Comparison of ENCODE assay signal across 8 cellular contexts in genomic region chr1:9874959-9875635, GRCh38. TPM values are rescaled to one million over a fixed set of nuclear protein-coding genes. Genes with fewer than 3 reads are reported as not detected.
DNase-seq lines count a peak whose midpoint lies in the region; ATAC-seq, FAIRE-seq and TF ChIP-seq lines count a peak whose summit lies in the region.

No MANE protein-coding gene starts in this region.

- H3K9me3 ChIP-seq in RWPE2 (ENCODE audit: severe bottlenecking) = no peaks in the 10 kb centered on the region
- H3K9me3 ChIP-seq in neutrophil = no peaks in the 10 kb centered on the region

- H3K9ac ChIP-seq in KMS-11 = no peak overlapping the region

- ATAC-seq in RWPE2 (ENCODE audit: low read depth) (peak; percentile 22; the same call in 2 of the 3 replicates), HG02938 (IDR thresholded peaks at IDR 0.05; ENCODE audit: unreplicated experiment) (no peak)

- H3K4me1 ChIP-seq in KMS-11 (ENCODE audit: low read depth, poor library complexity, severe bottlenecking) (no peaks in the 10 kb centered on the region), RWPE2 (ENCODE audit: insufficient read depth, poor library complexity, severe bottlenecking) (peaks cover 39% of the 10 kb centered on the region), neutrophil (ENCODE audit: control insufficient read depth in 1 of 2, insufficient read depth in 1 of 2, low read depth in 1 of 2, low read length in 1 of 2) (peaks cover 0 to 4% of the 10 kb centered on the region in 2 experiments)

- H3K27me3 ChIP-seq in KMS-11 (ENCODE audit: insufficient read depth, low read depth) = no peaks in the 10 kb centered on the region
- H3K27me3 ChIP-seq in RWPE2 (ENCODE audit: insufficient read depth, poor library complexity, severe bottlenecking) = no peaks in the 10 kb centered on the region
- H3K27me3 ChIP-seq in neutrophil = no peaks in the 10 kb centered on the region

- no peaks in the 10 kb centered on the region; the same call in 1 of the 2 replicates for H4K20me1 ChIP-seq in KMS-11 (ENCODE audit: insufficient read depth)

- H3K4me2 ChIP-seq in KMS-11 = peak overlapping the region; percentile 27; the same call in 1 of the 2 replicates

- POLR2A ChIA-PET in GM10248 (lab: Yijun Ruan, JAX) = no interaction called here

- H2AFZ ChIP-seq in KMS-11 (ENCODE audit: low read depth) = peak overlapping the region; percentile 38; the same call in 1 of the 2 replicates

- no peaks in the 10 kb centered on the region for H3K79me2 ChIP-seq in KMS-11 (ENCODE audit: insufficient read depth, low read depth)

- peak; percentile 82 for TF ChIP-seq CTCF in GM10248 (IDR thresholded peaks at IDR 0.05; ENCODE audit: control extremely low read depth, extremely low read depth, low read depth, missing control alignments)
- TF ChIP-seq CTCF in KMS-11 (conservative IDR thresholded peaks at IDR 0.05; ENCODE audit: low read depth, low read length) = peak; percentile 97
- peak; percentile 96 for TF ChIP-seq CTCF in RWPE2 (IDR thresholded peaks at IDR 0.05; ENCODE audit: poor library complexity, severe bottlenecking)
- TF ChIP-seq CTCF in neutrophil (IDR thresholded peaks at IDR 0.05) = peak; percentile 94

- DNase-seq in GM10248 (ENCODE audit: extremely low spot score) = peak; percentile 94
- no peak for DNase-seq in RWPE2 (ENCODE audit: low spot score)
- peak; percentile 90 for DNase-seq in activated effector memory CD4-positive, alpha-beta T cell treated with anti-CD3 and anti-CD28 coated beads, Interleukin-2, amount 50 U/mL, for 16 hours
- peak; percentile 82 to 94 for DNase-seq in frontal cortex (ENCODE audit: low spot score in 2 of 2)
- peak; percentile 89 for DNase-seq in superior temporal gyrus (ENCODE audit: extremely low spot score)

- H3K27ac ChIP-seq in KMS-11 = no peak overlapping the region
- peak overlapping the region; percentile 66 for H3K27ac ChIP-seq in RWPE2 (ENCODE audit: poor library complexity, severe bottlenecking)
- no peak overlapping the region for H3K27ac ChIP-seq in neutrophil

- no peaks in the 10 kb centered on the region for H3K36me3 ChIP-seq in KMS-11 (ENCODE audit: insufficient read depth)
- H3K36me3 ChIP-seq in RWPE2 (ENCODE audit: low read depth) = peaks cover 12% of the 10 kb centered on the region
- H3K36me3 ChIP-seq in neutrophil = peaks cover 30% of the 10 kb centered on the region

- H3K4me3 ChIP-seq in KMS-11 (IDR thresholded peaks at IDR 0.05; ENCODE audit: insufficient read depth, low read depth, low read length) = no peak overlapping the region
- H3K4me3 ChIP-seq in RWPE2 (ENCODE audit: severe bottlenecking) = no peak overlapping the region
- H3K4me3 ChIP-seq in neutrophil (ENCODE audit: low read depth in 1 of 2, low read length in 1 of 2) = no peak overlapping the region

- FAIRE-seq in frontal cortex (lab: Jason Lieb, UNC) = no peak

- CTCF ChIA-PET in GM10248 (lab: Yijun Ruan, JAX) = interaction anchor here (0.7 to 5.9 kb wide), 32 partner anchors 11 to 558 kb away, joined by 3 to 57 read pairs (median 4); partner anchors contain the start of genes CENPS, LZIC and NMNAT1

RNA-seq across cellular contexts. Expression of gene CTNNBIP1, which starts 35.0 kb away (rescaled TPM):
- total RNA-seq in frontal cortex = 44.0 TPM

RNA-seq across cellular contexts. Expression of gene CLSTN1, which starts 51.3 kb away (rescaled TPM):
- total RNA-seq in frontal cortex = 143 TPM
